In genomic region chr19:12722566-12723382, GRCh38 we compare ENCODE assay signal across 1 cellular context.
TF ChIP-seq lines count a peak whose summit lies in the region.

No MANE protein-coding gene starts in this region.

TF ChIP-seq in K562, 482 proteins besides CTCF, POLR2A, EP300 and RAD21 (continued from another document and continues in another):
- TF ChIP-seq ZNF197 (CRISPR knock-in tag; IDR thresholded peaks at IDR 0.05; ENCODE audit: low read depth) (peak; percentile 48; the same call in 1 of the 2 replicates), AFF4 (CRISPR knock-in tag; IDR thresholded peaks at IDR 0.05) (0 out of 2 replicates have a peak, but pooled peaks have one; percentile 54), SMARCA5 (IDR thresholded peaks at IDR 0.05) (no peak), TOE1 (IDR thresholded peaks at IDR 0.05; ENCODE audit: borderline replicate concordance) (peak; percentile 100), TOE1 (CRISPR knock-in tag; IDR thresholded peaks at IDR 0.05; ENCODE audit: borderline replicate concordance, low read depth) (no peak), BCOR (IDR thresholded peaks at IDR 0.05) (peak; percentile 69; the same call in 1 of the 2 replicates), FOXO4 (CRISPR knock-in tag; IDR thresholded peaks at IDR 0.05) (no peak), ZNF57 (CRISPR knock-in tag; IDR thresholded peaks at IDR 0.05) (no peak), NFYB (IDR thresholded peaks at IDR 0.05; ENCODE audit: extremely low read depth, insufficient read length) (peak; percentile 64), ELK1 (CRISPR knock-in tag; IDR thresholded peaks at IDR 0.05) (no peak), MGA (IDR thresholded peaks at IDR 0.05) (peak; percentile 73), HLTF (IDR thresholded peaks at IDR 0.05) (no peak), NEUROD1 (IDR thresholded peaks at IDR 0.05; ENCODE audit: borderline replicate concordance, low read depth, low read length, partially characterized antibody) (peak; percentile 70), ARID1B (IDR thresholded peaks at IDR 0.05) (peak; percentile 14; the same call in 1 of the 2 replicates), ID3 (CRISPR knock-in tag; IDR thresholded peaks at IDR 0.05) (no peak), ID3 (tag; IDR thresholded peaks at IDR 0.05) (0 out of 2 replicates have a peak, but pooled peaks have one; percentile 12), JUN (IDR thresholded peaks at IDR 0.05; ENCODE audit: borderline replicate concordance, low read depth, low read length) (peak; percentile 48; the same call in 1 of the 2 replicates), JUN (CRISPR knock-in tag; IDR thresholded peaks at IDR 0.05; ENCODE audit: borderline replicate concordance) (no peak), MYC (IDR thresholded peaks at IDR 0.05; ENCODE audit: low read depth, low read length) (peak; percentile 91), MYC (CRISPR knock-in tag; IDR thresholded peaks at IDR 0.05; ENCODE audit: borderline replicate concordance, low read depth) (peak; percentile 74), TFAM (CRISPR knock-in tag; conservative IDR thresholded peaks at IDR 0.05) (no peak), THRAP3 (IDR thresholded peaks at IDR 0.05; ENCODE audit: borderline replicate concordance) (0 out of 2 replicates have a peak, but pooled peaks have one; percentile 53), ZNF639 (CRISPR knock-in tag; conservative IDR thresholded peaks at IDR 0.05 in 1 of 2, IDR thresholded peaks at IDR 0.05 in 1 of 2) (peak in 1 of 2 experiments; percentile 95; a peak in 2 of 4 replicates), PHB2 (IDR thresholded peaks at IDR 0.05; ENCODE audit: low read depth) (no peak), ETV1 (tag; conservative IDR thresholded peaks at IDR 0.05; ENCODE audit: low read depth) (peak; percentile 90), SOX6 (IDR thresholded peaks at IDR 0.05) (peak; percentile 42; the same call in 1 of the 2 replicates), NR1H2 (CRISPR knock-in tag; IDR thresholded peaks at IDR 0.05) (no peak), LCOR (CRISPR knock-in tag; IDR thresholded peaks at IDR 0.05) (0 out of 2 replicates have a peak, but pooled peaks have one; percentile 46), MNT (conservative IDR thresholded peaks at IDR 0.05) (peak; percentile 94 to 97), RB1 (IDR thresholded peaks at IDR 0.05; ENCODE audit: low read depth) (no peak; the same call in 1 of the 2 replicates), ATF3 (IDR thresholded peaks at IDR 0.05) (peak; percentile 50; the same call in 1 of the 2 replicates), ATF3 (CRISPR knock-in tag; conservative IDR thresholded peaks at IDR 0.05) (no peak), ETS1 (conservative IDR thresholded peaks at IDR 0.05; ENCODE audit: control insufficient read depth, low read depth, low read length) (0 out of 2 replicates have a peak, but pooled peaks have one; percentile 42)
